Comparison of ENCODE assay signal across 11 cellular contexts in the genomic region with DNA sequence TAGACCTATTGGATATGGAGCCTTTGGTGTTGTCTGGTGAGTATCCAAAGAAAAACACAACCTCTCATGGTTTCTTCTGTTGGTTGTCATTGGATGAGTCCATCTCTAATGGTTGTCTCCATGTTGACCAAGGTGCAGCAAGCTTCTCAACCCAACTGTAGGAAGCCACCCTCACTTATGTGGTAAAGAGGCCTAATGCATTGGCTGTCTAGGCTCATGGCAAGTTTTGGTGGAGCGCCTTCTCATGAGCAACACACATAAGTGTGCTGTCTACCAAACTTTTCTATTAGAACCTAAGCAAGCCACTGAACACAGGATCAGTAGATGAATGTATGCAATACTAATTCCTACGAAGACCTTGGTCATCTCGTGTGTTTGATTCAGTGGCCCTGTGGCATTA. TPM values are rescaled to one million over a fixed set of nuclear protein-coding genes. Genes with fewer than 3 reads are reported as not detected.
DNase-seq lines count a peak whose midpoint lies in the region; ATAC-seq, FAIRE-seq and TF ChIP-seq lines count a peak whose summit lies in the region.
"Had no signal": no experiment of that assay in that cellular context is flagged by ENCODE, and none has a peak within 500 bp of the region (broad histone marks: within the 10 kb centered on the region; RNA-seq: fewer than 3 reads in every experiment).

No MANE protein-coding gene starts in this region.

- no peak overlapping the region for H3K27ac Mint-ChIP-seq in T-helper 1 cell treated with Interleukin-12 subunit alpha and Interleukin-12 subunit beta and Interleukin-4 antibody, amounts not matched to agents 30 μg/mL and 1 μg/mL, for 36 hours

- H2AFZ ChIP-seq in OCI-LY3 (ENCODE audit: low read depth, low read length), result no peak overlapping the region
- no peak overlapping the region for H2AFZ ChIP-seq in parathyroid adenoma

- no peaks in the 10 kb centered on the region for H3K27me3 ChIP-seq in OCI-LY3 (ENCODE audit: low read depth, low read length)
- no peaks in the 10 kb centered on the region for H3K27me3 ChIP-seq in endocrine pancreas (ENCODE audit: control insufficient read depth, insufficient read depth, low read length)
- no peaks in the 10 kb centered on the region for H3K27me3 ChIP-seq in parathyroid adenoma (ENCODE audit: control insufficient read depth, insufficient read depth, low read length)
- H3K27me3 ChIP-seq: tibial artery had no signal

- H3K36me3 Mint-ChIP-seq in T-helper 1 cell treated with Interleukin-12 subunit alpha and Interleukin-12 subunit beta and Interleukin-4 antibody, amounts not matched to agents 30 μg/mL and 1 μg/mL, for 36 hours (ENCODE audit: low read depth), result peaks cover 19% of the 10 kb centered on the region

- no peak for FAIRE-seq in frontal cortex (lab: Jason Lieb, UNC)
- FAIRE-seq: A204.1 had no signal

- H3K4me2 ChIP-seq in OCI-LY3 (ENCODE audit: low read length) (0 out of 2 replicates have a peak overlapping the region, but pooled peaks have one; percentile 9), parathyroid adenoma (ENCODE audit: low read length) (peak overlapping the region; percentile 63)

- no peak for ATAC-seq in left colon

- H3K4me1 Mint-ChIP-seq in T-helper 1 cell treated with Interleukin-12 subunit alpha and Interleukin-12 subunit beta and Interleukin-4 antibody, amounts not matched to agents 30 μg/mL and 1 μg/mL, for 36 hours (ENCODE audit: low read depth), result peaks cover 55% of the 10 kb centered on the region

- H3K9ac ChIP-seq in OCI-LY3 (ENCODE audit: low read length) (no peak overlapping the region), endocrine pancreas (ENCODE audit: control insufficient read depth, insufficient read depth, low read length) (no peak overlapping the region), parathyroid adenoma (no peak overlapping the region)

- H3K4me3 Mint-ChIP-seq in T-helper 1 cell treated with Interleukin-12 subunit alpha and Interleukin-12 subunit beta and Interleukin-4 antibody, amounts not matched to agents 30 μg/mL and 1 μg/mL, for 36 hours, result peak overlapping the region; percentile 86

- no peak overlapping the region for H3K4me3 ChIP-seq in OCI-LY3 (ENCODE audit: low read length)
- H3K4me3 ChIP-seq in endocrine pancreas (ENCODE audit: control insufficient read depth, insufficient read depth, low read length), result peak overlapping the region; percentile 79
- peak overlapping the region; percentile 64 for H3K4me3 ChIP-seq in parathyroid adenoma (ENCODE audit: low read depth, low read length)

- H3K79me2 ChIP-seq in OCI-LY3 (ENCODE audit: low read length), result peaks cover 43% of the 10 kb centered on the region
- H3K79me2 ChIP-seq in parathyroid adenoma, result peaks cover 11% of the 10 kb centered on the region

- H3K9me3 Mint-ChIP-seq in T-helper 1 cell treated with Interleukin-12 subunit alpha and Interleukin-12 subunit beta and Interleukin-4 antibody, amounts not matched to agents 30 μg/mL and 1 μg/mL, for 36 hours, result no peaks in the 10 kb centered on the region

- DNase-seq in T-helper 1 cell (no peak), left colon (no peak), frontal cortex (ENCODE audit: low spot score in 2 of 2) (no peak)
- DNase-seq in effector CD4-positive, alpha-beta T cell, result no peak
- DNase-seq: NCI-H1048, tibial artery had no signal

- peaks cover 5% of the 10 kb centered on the region; the same call in 1 of the 2 replicates for H4K20me1 ChIP-seq in OCI-LY3 (ENCODE audit: insufficient read depth, low read length)

- H3K36me3 ChIP-seq in OCI-LY3 (replicated peaks; ENCODE audit: low read depth, low read length) (no peaks in the 10 kb centered on the region), endocrine pancreas (ENCODE audit: control insufficient read depth, insufficient read depth, low read length) (no peaks in the 10 kb centered on the region), parathyroid adenoma (ENCODE audit: control insufficient read depth, insufficient read depth, low read length) (no peaks in the 10 kb centered on the region)
- H3K36me3 ChIP-seq: tibial artery had no signal

- intact Hi-C loops in left colon (cut with DNase I, micrococcal nuclease), result no loop called here

- H3K4me1 ChIP-seq in OCI-LY3 (ENCODE audit: low read length), result peaks cover 31% of the 10 kb centered on the region
- peaks cover 31% of the 10 kb centered on the region for H3K4me1 ChIP-seq in endocrine pancreas (ENCODE audit: control insufficient read depth, insufficient read depth, low read length)
- peaks cover 25% of the 10 kb centered on the region for H3K4me1 ChIP-seq in parathyroid adenoma

- TF ChIP-seq CTCF in OCI-LY3 (IDR thresholded peaks at IDR 0.05; ENCODE audit: low read depth, low read length) (no peak), parathyroid adenoma (IDR thresholded peaks at IDR 0.05) (no peak)

- no peaks in the 10 kb centered on the region for H3K9me3 ChIP-seq in OCI-LY3 (ENCODE audit: insufficient read depth, low read length)
- H3K9me3 ChIP-seq in endocrine pancreas (ENCODE audit: control insufficient read depth, low read length), result no peaks in the 10 kb centered on the region
- H3K9me3 ChIP-seq in parathyroid adenoma (ENCODE audit: control insufficient read depth, low read length), result no peaks in the 10 kb centered on the region
- H3K9me3 ChIP-seq: tibial artery had no signal

- no peak overlapping the region for H3K27ac ChIP-seq in OCI-LY3 (ENCODE audit: low read length)
- no peak overlapping the region for H3K27ac ChIP-seq in parathyroid adenoma
- H3K27ac ChIP-seq: tibial artery had no signal

- peaks cover 5% of the 10 kb centered on the region for H3K27me3 Mint-ChIP-seq in T-helper 1 cell treated with Interleukin-12 subunit alpha and Interleukin-12 subunit beta and Interleukin-4 antibody, amounts not matched to agents 30 μg/mL and 1 μg/mL, for 36 hours (ENCODE audit: low read depth)

RNA-seq across cellular contexts. Expression of a gene that starts 0.8 kb away (rescaled TPM):
- total RNA-seq in left colon (10 to 100 TPM; 22.6 to 25.2 TPM), frontal cortex (73.0 TPM)
